In the genomic region with DNA sequence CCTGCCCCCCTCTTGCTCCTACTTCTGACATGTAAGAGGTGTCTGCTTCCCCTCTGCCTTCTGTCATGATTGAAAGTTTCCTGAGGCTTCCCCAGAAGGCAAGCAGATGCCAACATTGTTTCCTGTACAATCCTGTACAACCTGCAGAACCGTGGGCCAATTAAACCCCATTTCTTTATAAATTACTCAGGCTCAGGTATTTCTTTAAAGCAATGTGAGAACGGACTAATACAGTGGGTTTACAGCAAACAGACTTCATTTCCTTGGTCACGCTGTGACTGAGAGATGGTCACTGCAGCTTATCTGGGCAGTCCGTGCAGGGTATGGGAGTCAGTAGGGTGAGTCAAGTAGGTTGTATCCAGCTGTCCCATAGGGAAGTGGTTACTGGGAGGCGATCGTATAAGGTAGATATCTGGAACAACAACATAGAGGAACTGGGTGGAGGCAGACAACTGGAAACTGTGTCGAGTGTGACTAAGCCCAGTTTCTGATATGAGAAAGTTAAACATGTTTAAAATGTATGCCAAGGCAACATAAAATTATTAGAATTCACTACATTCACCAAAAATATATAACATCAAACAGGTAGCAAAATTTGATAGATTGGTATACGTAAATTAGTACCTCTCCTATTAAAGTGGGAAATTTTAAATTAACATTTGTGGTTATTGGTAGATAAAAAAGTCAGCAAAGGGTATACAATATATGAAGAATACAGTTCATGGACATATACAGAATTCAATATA, we compare ENCODE assay signal across 26 cellular contexts. TPM values are rescaled to one million over a fixed set of nuclear protein-coding genes. Genes with fewer than 3 reads are reported as not detected.
DNase-seq lines count a peak whose midpoint lies in the region; ATAC-seq, FAIRE-seq and TF ChIP-seq lines count a peak whose summit lies in the region.
"Had no signal": no experiment of that assay in that cellular context is flagged by ENCODE, and none has a peak within 500 bp of the region (broad histone marks: within the 10 kb centered on the region; RNA-seq: fewer than 3 reads in every experiment).

No MANE protein-coding gene starts in this region.

- intact Hi-C loops in left lung (cut with DNase I) (no loop called here), thyroid gland (cut with DNase I) (no loop called here)

- H3K27ac ChIP-seq in left lung (no peak overlapping the region), thyroid gland (no peak overlapping the region)
- H3K27ac ChIP-seq: adrenal gland, psoas muscle had no signal

- H3K9me3 Mint-ChIP-seq in osteocyte (ENCODE audit: unreplicated experiment): peaks cover 6% of the 10 kb centered on the region
- H3K9me3 Mint-ChIP-seq: activated CD4-positive, alpha-beta memory T cell treated with anti-CD3 and anti-CD28 coated beads, Interleukin-2, amount 10 ng/mL, durations not matched to agents 7 days and 5 days; activated T-helper 1 cell treated with anti-CD3 and anti-CD28 coated beads, Interleukin-12 subunit alpha, Interleukin-12 subunit beta, Interleukin-2, Interleukin-4 antibody, amounts not matched to agents 30 ng/mL and 10 ng/mL and 1 ng/mL, durations not matched to agents 14 hours and 24 hours and 36 hours; naive thymus-derived CD8-positive, alpha-beta T cell had no signal

- no peak overlapping the region for H3K4me3 ChIP-seq in bronchial epithelial cell (ENCODE audit: low read depth, low read length)
- H3K4me3 ChIP-seq in left lung: no peak overlapping the region
- H3K4me3 ChIP-seq in thyroid gland (replicated peaks in 1 of 3): no peak overlapping the region
- H3K4me3 ChIP-seq: adrenal gland, psoas muscle had no signal

- 90 to 92% methylated on average over 8 of the region's 8 CpGs for WGBS in thyroid gland, 2 donors

- no peaks in the 10 kb centered on the region for H3K36me3 Mint-ChIP-seq in osteocyte (ENCODE audit: unreplicated experiment)
- H3K36me3 Mint-ChIP-seq: CD14-positive monocyte had no signal

- H3K27me3 Mint-ChIP-seq in osteocyte (ENCODE audit: unreplicated experiment): no peaks in the 10 kb centered on the region
- H3K27me3 Mint-ChIP-seq: activated CD4-positive, alpha-beta memory T cell treated with anti-CD3 and anti-CD28 coated beads, Interleukin-2, amount 10 ng/mL, durations not matched to agents 7 days and 5 days; naive thymus-derived CD8-positive, alpha-beta T cell had no signal

- no peaks in the 10 kb centered on the region for H3K36me3 ChIP-seq in bronchial epithelial cell (ENCODE audit: control insufficient read depth, insufficient read depth, low read length)
- no peaks in the 10 kb centered on the region for H3K36me3 ChIP-seq in left lung
- no peaks in the 10 kb centered on the region for H3K36me3 ChIP-seq in thyroid gland
- H3K36me3 ChIP-seq: adrenal gland had no signal

- no peak for TF ChIP-seq POLR2A in thyroid gland (IDR thresholded peaks at IDR 0.05)

- no peak for FAIRE-seq in bronchial epithelial cell (lab: Jason Lieb, UNC)
- FAIRE-seq: TTC549 had no signal

- no peaks in the 10 kb centered on the region for H3K4me1 ChIP-seq in left lung
- peaks cover under 1 to 2% of the 10 kb centered on the region in 2 donors for H3K4me1 ChIP-seq in thyroid gland
- H3K4me1 ChIP-seq: adrenal gland, psoas muscle had no signal

- DNase-seq in CMK (ENCODE audit: low read depth) (peak; percentile 76), MV-4-11 (lab: John Stamatoyannopoulos, UW) (peak; percentile 63), bronchial epithelial cell (ENCODE audit: low read depth) (peak; percentile 34), left lung (no peak), COLO829 (ENCODE audit: low spot score) (no peak), DMS153 treated with DMSO at 0.1 percent for 48 hours (lab: John Stamatoyannopoulos, UW; ENCODE audit: unreplicated experiment) (no peak), thyroid gland (no peak), osteocyte (ENCODE audit: extremely low spot score, unreplicated experiment) (no peak)
- DNase-seq: activated CD4-positive, alpha-beta memory T cell treated with anti-CD3 and anti-CD28 coated beads, Interleukin-2, amount 10 ng/mL, durations not matched to agents 7 days and 5 days; cerebellar nuclear complex; EL; foreskin melanocyte; GOT3; mammary epithelial cell; MM.1S; naive thymus-derived CD8-positive, alpha-beta T cell; NCI-H2107; NCI-H526 treated with DMSO at 0.1 percent for 48 hours; psoas muscle; SK-N-SH; stimulated activated naive CD4-positive, alpha-beta T cell treated with Interleukin-2 at 50 U/mL for 16 hours had no signal

- H3K27ac Mint-ChIP-seq in osteocyte (ENCODE audit: unreplicated experiment): no peak overlapping the region
- H3K27ac Mint-ChIP-seq: activated CD4-positive, alpha-beta memory T cell treated with anti-CD3 and anti-CD28 coated beads, Interleukin-2, amount 10 ng/mL, durations not matched to agents 7 days and 5 days; activated T-helper 1 cell treated with anti-CD3 and anti-CD28 coated beads, Interleukin-12 subunit alpha, Interleukin-12 subunit beta, Interleukin-2, Interleukin-4 antibody, amounts not matched to agents 30 ng/mL and 10 ng/mL and 1 ng/mL, durations not matched to agents 14 hours and 24 hours and 36 hours had no signal

- H3K9me3 ChIP-seq in left lung: no peaks in the 10 kb centered on the region
- H3K9me3 ChIP-seq in thyroid gland: no peaks in the 10 kb centered on the region
- H3K9me3 ChIP-seq: adrenal gland, SK-N-SH had no signal

- no peak overlapping the region for H3K4me3 Mint-ChIP-seq in osteocyte (ENCODE audit: unreplicated experiment)
- H3K4me3 Mint-ChIP-seq: activated CD4-positive, alpha-beta memory T cell treated with anti-CD3 and anti-CD28 coated beads, Interleukin-2, amount 10 ng/mL, durations not matched to agents 7 days and 5 days; activated T-helper 1 cell treated with anti-CD3 and anti-CD28 coated beads, Interleukin-12 subunit alpha, Interleukin-12 subunit beta, Interleukin-2, Interleukin-4 antibody, amounts not matched to agents 30 ng/mL and 10 ng/mL and 1 ng/mL, durations not matched to agents 14 hours and 24 hours and 36 hours; CD14-positive monocyte had no signal

- ATAC-seq in left lung: peak; percentile 43
- ATAC-seq: naive thymus-derived CD8-positive, alpha-beta T cell; Panc1; psoas muscle had no signal

- H3K27me3 ChIP-seq in bronchial epithelial cell (ENCODE audit: control insufficient read depth, insufficient read depth, low read length): no peaks in the 10 kb centered on the region
- H3K27me3 ChIP-seq in left lung: no peaks in the 10 kb centered on the region
- H3K27me3 ChIP-seq in thyroid gland: no peaks in the 10 kb centered on the region
- H3K27me3 ChIP-seq: adrenal gland had no signal

- no peaks in the 10 kb centered on the region for H3K4me1 Mint-ChIP-seq in osteocyte (ENCODE audit: unreplicated experiment)

- TF ChIP-seq CTCF in bronchial epithelial cell (IDR thresholded peaks at IDR 0.05; ENCODE audit: insufficient read depth, low read length, severe bottlenecking) (no peak), left lung (IDR thresholded peaks at IDR 0.05) (no peak), thyroid gland (IDR thresholded peaks at IDR 0.05) (no peak), osteocyte (IDR thresholded peaks at IDR 0.05) (no peak)

RNA-seq across cellular contexts. Expression of a gene that starts 52.8 kb away (rescaled TPM):
- total RNA-seq in bronchial epithelial cell (26.3 and 30.0 TPM in 2 replicates), left lung (10 to 100 TPM; 18.5 to 22.0 TPM), thyroid gland (10 to 100 TPM; 55.6 to 74.0 (median 62.6) TPM), osteocyte (17.5 and 19.1 TPM in 2 replicates)

Comparison
In these comparisons a context has a peak if more than half of its experiments do, and no peak if none do; other contexts are left out.
1. DNase-seq: peak in CMK (single experiment), MV-4-11 (single experiment) and bronchial epithelial cell (single experiment); none in left lung (0 of 2), COLO829 (single experiment), DMS153 treated with DMSO at 0.1 percent for 48 hours (single experiment), thyroid gland (0 of 2) and osteocyte (single experiment).